In the genomic region with DNA sequence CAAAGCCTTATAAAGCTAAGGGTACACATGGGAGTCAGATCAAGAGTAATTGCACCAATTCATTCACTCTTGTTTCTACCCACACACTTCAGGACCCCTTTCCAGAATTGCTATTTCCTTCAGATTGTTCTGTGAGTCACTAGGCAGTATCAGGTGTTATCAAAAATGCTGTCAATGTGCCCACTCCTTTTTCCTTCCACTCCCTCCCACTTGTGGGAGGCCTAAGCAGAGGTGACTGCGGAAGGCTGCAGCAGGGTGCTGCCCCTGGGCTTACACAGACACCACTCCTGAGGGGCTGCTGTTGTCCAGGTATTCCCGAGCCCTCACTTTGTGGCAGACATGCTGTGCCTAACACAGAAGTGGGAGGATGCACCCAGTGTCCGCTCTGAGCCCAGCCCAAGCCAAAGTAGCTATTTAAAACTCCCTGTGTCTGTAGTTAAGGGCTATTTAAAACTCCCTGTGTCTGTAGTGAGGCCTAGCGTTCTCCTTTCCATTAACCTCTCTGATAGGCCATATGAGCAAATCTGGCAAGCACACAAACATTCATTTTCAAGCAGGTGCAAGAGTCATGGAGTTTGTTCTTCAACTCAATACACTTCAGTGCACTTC, we compare ENCODE assay signal across 10 cellular contexts.
A peak's percentile ranks its signal among the peaks of the same experiment; 100 is the strongest.
DNase-seq lines count a peak whose midpoint lies in the region; ATAC-seq and TF ChIP-seq lines count a peak whose summit lies in the region.
"Had no signal": no experiment of that assay in that cellular context is flagged by ENCODE, and none has a peak within 500 bp of the region (broad histone marks: within the 10 kb centered on the region; RNA-seq: fewer than 3 reads in every experiment).

No MANE protein-coding gene starts in this region.

- DNase-seq in DMS79 treated with DMSO at 0.1 percent for 48 hours (lab: John Stamatoyannopoulos, UW) (peak; percentile 47), NCI-H2227 treated with DMSO at 0.1 percent for 48 hours (lab: John Stamatoyannopoulos, UW) (peak; percentile 54), putamen (ENCODE audit: low spot score) (peak; percentile 27), NCI-H1694 treated with DMSO at 0.1 percent for 48 hours (lab: John Stamatoyannopoulos, UW) (no peak), NCI-H526 treated with DMSO at 0.1 percent for 48 hours (lab: John Stamatoyannopoulos, UW) (no peak)
- DNase-seq in activated naive CD8-positive, alpha-beta T cell treated with anti-CD3 and anti-CD28 coated beads, Interleukin-2, amount 50 U/mL, for 16 hours (ENCODE audit: low read depth, low spot score), result peak; percentile 13
- DNase-seq: CD8-positive, alpha-beta T cell; naive thymus-derived CD8-positive, alpha-beta T cell had no signal

- ATAC-seq in SK-N-SH treated with all-trans-retinoic acid at 6 μM for 48 hours (no peak), HG03460 (IDR thresholded peaks at IDR 0.05; ENCODE audit: unreplicated experiment) (no peak)
- ATAC-seq: CD8-positive, alpha-beta T cell; naive thymus-derived CD8-positive, alpha-beta T cell had no signal

TF ChIP-seq in SK-N-SH treated with all-trans-retinoic acid at 6 μM for 48 hours, 23 proteins besides CTCF, POLR2A, EP300 and RAD21:
- TF ChIP-seq ZNF565 (CRISPR knock-in tag; conservative IDR thresholded peaks at IDR 0.05; ENCODE audit: low read depth) (no peak), CSDC2 (CRISPR knock-in tag; IDR thresholded peaks at IDR 0.05) (no peak), SNAI2 (CRISPR knock-in tag; IDR thresholded peaks at IDR 0.05) (no peak), BACH2 (CRISPR knock-in tag; IDR thresholded peaks at IDR 0.05; ENCODE audit: borderline replicate concordance) (no peak), TSHZ2 (CRISPR knock-in tag; IDR thresholded peaks at IDR 0.05) (no peak), PPARA (CRISPR knock-in tag; IDR thresholded peaks at IDR 0.05; ENCODE audit: borderline replicate concordance) (no peak), POU6F1 (CRISPR knock-in tag; IDR thresholded peaks at IDR 0.05; ENCODE audit: borderline replicate concordance, low read depth) (no peak), ISL1 (CRISPR knock-in tag; IDR thresholded peaks at IDR 0.05) (no peak), CSRNP3 (CRISPR knock-in tag; IDR thresholded peaks at IDR 0.05) (no peak), ZC3H10 (CRISPR knock-in tag; IDR thresholded peaks at IDR 0.05) (no peak), ESRRG (CRISPR knock-in tag; IDR thresholded peaks at IDR 0.05) (no peak), ZFP30 (CRISPR knock-in tag; IDR thresholded peaks at IDR 0.05) (no peak), TOX (CRISPR knock-in tag; IDR thresholded peaks at IDR 0.05; ENCODE audit: borderline replicate concordance) (no peak)

Comparison
In these comparisons a context has a peak if more than half of its experiments do, and no peak if none do; other contexts are left out.
1. DNase-seq: peak in DMS79 treated with DMSO at 0.1 percent for 48 hours (single experiment), NCI-H2227 treated with DMSO at 0.1 percent for 48 hours (single experiment), activated naive CD8-positive, alpha-beta T cell treated with anti-CD3 and anti-CD28 coated beads, Interleukin-2, amount 50 U/mL, for 16 hours (single experiment) and putamen (single experiment); none in NCI-H1694 treated with DMSO at 0.1 percent for 48 hours (single experiment) and NCI-H526 treated with DMSO at 0.1 percent for 48 hours (single experiment).